ENCODE assay signal across 2 cellular contexts in the genomic region with DNA sequence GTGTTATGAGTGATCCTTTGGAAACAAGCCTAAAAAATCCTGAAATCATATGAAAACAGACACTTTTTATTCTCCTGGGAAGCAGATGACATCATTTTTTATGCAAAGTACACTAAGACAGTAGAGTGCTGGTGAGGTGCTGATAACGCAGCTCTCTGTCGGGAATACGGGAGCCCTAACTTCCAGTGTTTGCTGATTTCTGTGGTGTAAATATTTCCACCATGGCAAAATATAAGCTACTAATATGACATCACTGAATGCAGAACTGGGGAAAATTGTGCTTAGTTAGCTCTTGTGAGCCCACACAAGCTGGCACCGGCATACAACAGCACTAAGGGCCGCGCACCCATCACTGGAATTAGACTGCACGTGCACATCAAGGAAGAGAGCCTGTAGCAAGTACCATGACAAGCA.
A peak's percentile ranks its signal among the peaks of the same experiment; 100 is the strongest.
TF ChIP-seq lines count a peak whose summit lies in the region.

No MANE protein-coding gene starts in this region.

TF ChIP-seq in HepG2, 621 proteins besides CTCF, POLR2A, EP300 and RAD21:
- TF ChIP-seq ATF7 (IDR thresholded peaks at IDR 0.05) (peak; percentile 68), ATF7 (CRISPR knock-in tag; IDR thresholded peaks at IDR 0.05) (no peak)
- TF ChIP-seq, protein P1, sequence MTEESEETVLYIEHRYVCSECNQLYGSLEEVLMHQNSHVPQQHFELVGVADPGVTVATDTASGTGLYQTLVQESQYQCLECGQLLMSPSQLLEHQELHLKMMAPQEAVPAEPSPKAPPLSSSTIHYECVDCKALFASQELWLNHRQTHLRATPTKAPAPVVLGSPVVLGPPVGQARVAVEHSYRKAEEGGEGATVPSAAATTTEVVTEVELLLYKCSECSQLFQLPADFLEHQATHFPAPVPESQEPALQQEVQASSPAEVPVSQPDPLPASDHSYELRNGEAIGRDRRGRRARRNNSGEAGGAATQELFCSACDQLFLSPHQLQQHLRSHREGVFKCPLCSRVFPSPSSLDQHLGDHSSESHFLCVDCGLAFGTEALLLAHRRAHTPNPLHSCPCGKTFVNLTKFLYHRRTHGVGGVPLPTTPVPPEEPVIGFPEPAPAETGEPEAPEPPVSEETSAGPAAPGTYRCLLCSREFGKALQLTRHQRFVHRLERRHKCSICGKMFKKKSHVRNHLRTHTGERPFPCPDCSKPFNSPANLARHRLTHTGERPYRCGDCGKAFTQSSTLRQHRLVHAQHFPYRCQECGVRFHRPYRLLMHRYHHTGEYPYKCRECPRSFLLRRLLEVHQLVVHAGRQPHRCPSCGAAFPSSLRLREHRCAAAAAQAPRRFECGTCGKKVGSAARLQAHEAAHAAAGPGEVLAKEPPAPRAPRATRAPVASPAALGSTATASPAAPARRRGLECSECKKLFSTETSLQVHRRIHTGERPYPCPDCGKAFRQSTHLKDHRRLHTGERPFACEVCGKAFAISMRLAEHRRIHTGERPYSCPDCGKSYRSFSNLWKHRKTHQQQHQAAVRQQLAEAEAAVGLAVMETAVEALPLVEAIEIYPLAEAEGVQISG (CRISPR knock-in tag; IDR thresholded peaks at IDR 0.05) = no peak

TF ChIP-seq in GM12878, 131 proteins besides CTCF, POLR2A, EP300 and RAD21:
- TF ChIP-seq ATF7 (IDR thresholded peaks at IDR 0.05; ENCODE audit: low read depth) (peak; percentile 46; the same call in 1 of the 2 replicates), POU2F2 (IDR thresholded peaks at IDR 0.05; ENCODE audit: borderline replicate concordance, low read depth, low read length) (no peak)
